11 cellular contexts compared by ENCODE assay signal in genomic region chr3:71117572-71118247, GRCh38.
DNase-seq lines count a peak whose midpoint lies in the region; ATAC-seq, FAIRE-seq and TF ChIP-seq lines count a peak whose summit lies in the region.
"Had no signal": no experiment of that assay in that cellular context is flagged by ENCODE, and none has a peak within 500 bp of the region (broad histone marks: within the 10 kb centered on the region; RNA-seq: fewer than 3 reads in every experiment).

No MANE protein-coding gene starts in this region.

- H3K9me3 ChIP-seq in A549 (no peaks in the 10 kb centered on the region), RWPE2 (ENCODE audit: severe bottlenecking) (no peaks in the 10 kb centered on the region), left lung (no peaks in the 10 kb centered on the region)

- CTCF ChIA-PET in A549 (lab: Yijun Ruan, JAX), result interaction anchor here (0.8 kb wide), 1 partner anchor 394 kb away, joined by 3 read pairs; no protein-coding TSS in a partner anchor

- H3K36me3 ChIP-seq in RWPE2 (ENCODE audit: low read depth), result no peaks in the 10 kb centered on the region
- no peaks in the 10 kb centered on the region for H3K36me3 ChIP-seq in left lung

- H3K27ac ChIP-seq in A549 (no peak overlapping the region; a peak in 1 of 6 replicates), RWPE2 (ENCODE audit: poor library complexity, severe bottlenecking) (no peak overlapping the region), left lung (no peak overlapping the region)

- H3K27me3 ChIP-seq in RWPE2 (ENCODE audit: insufficient read depth, poor library complexity, severe bottlenecking), result no peaks in the 10 kb centered on the region
- no peaks in the 10 kb centered on the region for H3K27me3 ChIP-seq in left lung

- H3K4me2 ChIP-seq in A549, result 0 out of 3 replicates have a peak overlapping the region, but pooled peaks have one; percentile 13

- H3K4me3 ChIP-seq in A549 (no peak overlapping the region), RWPE2 (ENCODE audit: severe bottlenecking) (no peak overlapping the region), left lung (no peak overlapping the region)

- no peak for TF ChIP-seq POLR2A in A549 (IDR thresholded peaks at IDR 0.05; ENCODE audit: low read length)

- no peak for FAIRE-seq in A549 (lab: Jason Lieb, UNC)

- POLR2A ChIA-PET in A549 (lab: Yijun Ruan, JAX), result no interaction called here

- no peak for TF ChIP-seq EP300 in A549 (IDR thresholded peaks at IDR 0.05)

- DNase-seq in A549 (ENCODE audit: low read depth in 1 of 2, low spot score in 1 of 2) (no peak), DMS53 (lab: John Stamatoyannopoulos, UW) (peak; percentile 2), RWPE2 (ENCODE audit: low spot score) (no peak), iris pigment epithelial cell (ENCODE audit: low read depth) (peak; percentile 36), left lung (no peak), NCI-H1694 (lab: John Stamatoyannopoulos, UW) (no peak), NK-92 (lab: John Stamatoyannopoulos, UW; ENCODE audit: unreplicated experiment) (no peak)
- DNase-seq: activated gamma-delta T cell, GF-D8, SW 1271 had no signal

- TF ChIP-seq RAD21 in A549 (conservative IDR thresholded peaks at IDR 0.05 in 1 of 2, IDR thresholded peaks at IDR 0.05 in 1 of 2), result no peak

- H3K4me1 ChIP-seq in A549, result peaks cover 38% of the 10 kb centered on the region
- peaks cover 7% of the 10 kb centered on the region for H3K4me1 ChIP-seq in RWPE2 (ENCODE audit: insufficient read depth, poor library complexity, severe bottlenecking)
- peaks cover 3 to 23% of the 10 kb centered on the region in 2 donors for H3K4me1 ChIP-seq in left lung

- WGBS in A549 (ENCODE audit: missing lambda C conversion rate), result 78% methylated on average over 7 of the region's 7 CpGs

- TF ChIP-seq CTCF in A549 (IDR thresholded peaks at IDR 0.05) (no peak), RWPE2 (IDR thresholded peaks at IDR 0.05; ENCODE audit: poor library complexity, severe bottlenecking) (no peak), left lung (IDR thresholded peaks at IDR 0.05) (no peak)

- intact Hi-C loops in left lung (cut with DNase I), result no loop called here

- no peak for ATAC-seq in A549
- peak; percentile 48; the same call in 1 of the 3 replicates for ATAC-seq in RWPE2 (ENCODE audit: low read depth)
- no peak for ATAC-seq in HG02763 (IDR thresholded peaks at IDR 0.05; ENCODE audit: unreplicated experiment)
- ATAC-seq in left lung, result no peak

TF ChIP-seq in A549, 52 proteins besides CTCF, POLR2A, EP300 and RAD21:
- TF ChIP-seq HES2 (IDR thresholded peaks at IDR 0.05), result no peak
- TF ChIP-seq CHD2 (IDR thresholded peaks at IDR 0.05; ENCODE audit: low read length, partially characterized antibody), result no peak
- TF ChIP-seq RFX5 (IDR thresholded peaks at IDR 0.05), result no peak
- no peak for TF ChIP-seq NPAS2 (CRISPR knock-in tag; IDR thresholded peaks at IDR 0.05; ENCODE audit: borderline replicate concordance)
- TF ChIP-seq HOXB13 (CRISPR knock-in tag; IDR thresholded peaks at IDR 0.05; ENCODE audit: low read depth), result no peak
- TF ChIP-seq ESRRA (IDR thresholded peaks at IDR 0.05; ENCODE audit: borderline replicate concordance, low read length), result no peak
- TF ChIP-seq CBX8 (IDR thresholded peaks at IDR 0.05), result no peak
- TF ChIP-seq E2F6 (IDR thresholded peaks at IDR 0.05; ENCODE audit: borderline replicate concordance, low read depth), result no peak
- no peak for TF ChIP-seq MAZ (IDR thresholded peaks at IDR 0.05; ENCODE audit: borderline replicate concordance, low read depth, low read length)
- no peak for TF ChIP-seq NR3C1 (IDR thresholded peaks at IDR 0.05)
- TF ChIP-seq, protein P1, sequence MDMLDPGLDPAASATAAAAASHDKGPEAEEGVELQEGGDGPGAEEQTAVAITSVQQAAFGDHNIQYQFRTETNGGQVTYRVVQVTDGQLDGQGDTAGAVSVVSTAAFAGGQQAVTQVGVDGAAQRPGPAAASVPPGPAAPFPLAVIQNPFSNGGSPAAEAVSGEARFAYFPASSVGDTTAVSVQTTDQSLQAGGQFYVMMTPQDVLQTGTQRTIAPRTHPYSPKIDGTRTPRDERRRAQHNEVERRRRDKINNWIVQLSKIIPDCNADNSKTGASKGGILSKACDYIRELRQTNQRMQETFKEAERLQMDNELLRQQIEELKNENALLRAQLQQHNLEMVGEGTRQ (IDR thresholded peaks at IDR 0.05), result no peak
- TF ChIP-seq EHF (CRISPR knock-in tag; IDR thresholded peaks at IDR 0.05), result no peak
- TF ChIP-seq SREBF2 (IDR thresholded peaks at IDR 0.05), result no peak

Comparison
In these comparisons a context has a peak if more than half of its experiments do, and no peak if none do; other contexts are left out.
1. DNase-seq: peak in DMS53 (single experiment) and iris pigment epithelial cell (single experiment); none in A549 (0 of 2), RWPE2 (single experiment), left lung (0 of 2), NCI-H1694 (single experiment) and NK-92 (single experiment).